ENCODE assay signal across 9 cellular contexts in genomic region chr20:51631953-51632352, GRCh38.
A peak's percentile ranks its signal among the peaks of the same experiment; 100 is the strongest.
DNase-seq lines count a peak whose midpoint lies in the region; ATAC-seq and TF ChIP-seq lines count a peak whose summit lies in the region.
"Had no signal": no experiment of that assay in that cellular context is flagged by ENCODE, and none has a peak within 500 bp of the region (broad histone marks: within the 10 kb centered on the region; RNA-seq: fewer than 3 reads in every experiment).

No MANE protein-coding gene starts in this region.

- peaks cover 47% of the 10 kb centered on the region for H3K36me3 Mint-ChIP-seq in nephron (ENCODE audit: low read depth)
- H3K36me3 Mint-ChIP-seq in endothelial cell (ENCODE audit: low read depth, unreplicated experiment): no peaks in the 10 kb centered on the region

- H3K27ac Mint-ChIP-seq in nephron: peak overlapping the region; percentile 96 to 97 (median 97)
- no peak overlapping the region for H3K27ac Mint-ChIP-seq in endothelial cell (ENCODE audit: unreplicated experiment)
- H3K27ac Mint-ChIP-seq: neural progenitor cell had no signal

- no peaks in the 10 kb centered on the region for H3K27me3 ChIP-seq in heart right ventricle
- no peaks in the 10 kb centered on the region for H3K27me3 ChIP-seq in uterus
- H3K27me3 ChIP-seq: neural progenitor cell had no signal

- H3K4me3 Mint-ChIP-seq in nephron (peak overlapping the region in 1 of 3 experiments; percentile 2), endothelial cell (ENCODE audit: unreplicated experiment) (no peak overlapping the region)
- H3K4me3 Mint-ChIP-seq: neural progenitor cell had no signal

- H3K4me1 Mint-ChIP-seq in nephron (peaks cover 47% of the 10 kb centered on the region), endothelial cell (ENCODE audit: unreplicated experiment) (no peaks in the 10 kb centered on the region)

- H3K27me3 Mint-ChIP-seq in nephron (ENCODE audit: low read depth) (no peaks in the 10 kb centered on the region), endothelial cell (ENCODE audit: unreplicated experiment) (peaks cover 7% of the 10 kb centered on the region)

- DNase-seq in heart right ventricle: no peak
- no peak for DNase-seq in left cardiac atrium
- DNase-seq in uterus: no peak
- no peak for DNase-seq in NCI-H1105 (lab: John Stamatoyannopoulos, UW)
- no peak for DNase-seq in endothelial cell (ENCODE audit: low spot score)
- DNase-seq in NCI-H2107 (lab: John Stamatoyannopoulos, UW): no peak

- H3K9me3 Mint-ChIP-seq in nephron (no peaks in the 10 kb centered on the region), endothelial cell (ENCODE audit: unreplicated experiment) (no peaks in the 10 kb centered on the region)
- H3K9me3 Mint-ChIP-seq: neural progenitor cell had no signal

- intact Hi-C loops in heart right ventricle (cut with DNase I): loop anchor here in 3 of 10 donors (10.0 kb wide), 4 partner anchors 63 to 647 kb away; no protein-coding TSS in a partner anchor
- intact Hi-C loops in left cardiac atrium (cut with DNase I): no loop called here
- intact Hi-C loops in uterus (cut with DNase I; ENCODE audit: low total_unique reads): no loop called here

- H3K36me3 ChIP-seq in heart right ventricle (peaks cover 0 to 22% (median 0%) of the 10 kb centered on the region in 9 donors), uterus (no peaks in the 10 kb centered on the region)
- H3K36me3 ChIP-seq: neural progenitor cell had no signal

- H3K4me3 ChIP-seq in heart right ventricle: peak overlapping the region in 2 of 10 donors; percentile 0 to 26
- H3K4me3 ChIP-seq in uterus: no peak overlapping the region
- H3K4me3 ChIP-seq: neural progenitor cell had no signal

- no peak for TF ChIP-seq CTCF in heart right ventricle (IDR thresholded peaks at IDR 0.05)
- TF ChIP-seq CTCF in nephron (IDR thresholded peaks at IDR 0.05; ENCODE audit: unreplicated experiment in 3 of 3): no peak
- TF ChIP-seq CTCF in uterus (IDR thresholded peaks at IDR 0.05): no peak
- no peak for TF ChIP-seq CTCF in endothelial cell (IDR thresholded peaks at IDR 0.05; ENCODE audit: unreplicated experiment)

- H3K27ac ChIP-seq in heart right ventricle: peak overlapping the region; percentile 72 to 91 (median 82)
- peak overlapping the region; percentile 69 for H3K27ac ChIP-seq in cingulate gyrus (ENCODE audit: low read depth, low read length)
- H3K27ac ChIP-seq in uterus: peak overlapping the region; percentile 81 to 99
- H3K27ac ChIP-seq: neural progenitor cell had no signal

- ATAC-seq in heart right ventricle (no peak), left cardiac atrium (no peak)

- no peak for TF ChIP-seq POLR2A in uterus (IDR thresholded peaks at IDR 0.05)

- 93 to 94% methylated on average over 6 of the region's 6 CpGs for WGBS in heart right ventricle, 2 donors

- H3K4me1 ChIP-seq in heart right ventricle (peaks cover 3 to 49% (median 38%) of the 10 kb centered on the region in 9 donors), uterus (peaks cover 6 to 7% of the 10 kb centered on the region in 2 donors)
- H3K4me1 ChIP-seq: neural progenitor cell had no signal

- no peaks in the 10 kb centered on the region for H3K9me3 ChIP-seq in heart right ventricle
- H3K9me3 ChIP-seq in uterus: no peaks in the 10 kb centered on the region
